Comparison of ENCODE assay signal across 26 cellular contexts in genomic region chr19:46693760-46694159, GRCh38. TPM values are rescaled to one million over a fixed set of nuclear protein-coding genes. Genes with fewer than 3 reads are reported as not detected.
"Had no signal": no experiment of that assay in that cellular context is flagged by ENCODE, and none has a peak within 500 bp of the region (broad histone marks: within the 10 kb centered on the region; RNA-seq: fewer than 3 reads in every experiment).

No MANE protein-coding gene starts in this region.

- DNase-seq: activated CD4-positive, alpha-beta T cell treated with anti-CD3 and anti-CD28 coated beads for 48 hours; activated CD4-positive, alpha-beta T cell treated with anti-CD3 and anti-CD28 coated beads, Interleukin-2, amount 50 U/mL, for 48 hours; activated T-cell treated with anti-CD3 and anti-CD28 coated beads for 4 hours; aorta; caudate nucleus; colonic mucosa; Karpas-422; MM.1S; NCI-H1105; NCI-H1436; NCI-H1694 treated with DMSO at 0.1 percent for 48 hours; NCI-H2029 treated with DMSO at 0.1 percent for 48 hours; NCI-H510A treated with DMSO at 0.1 percent for 48 hours; NCI-H69; NK-92 treated with Interleukin-12 subunit alpha and Interleukin-12 subunit beta, amount 100 ng/mL, for 24 hours; OCI-M1; Right ventricle myocardium superior; RPMI8226; SJCRH30 had no signal

- H3K4me1 ChIP-seq: breast epithelium, colonic mucosa, SJCRH30 had no signal

- ATAC-seq: activated CD4-positive, CD25-positive, alpha-beta regulatory T cell treated with anti-CD3 and anti-CD28 coated beads, Interleukin-2, amount 50 U/mL, for 24 hours; activated naive CD4-positive, alpha-beta T cell treated with anti-CD3 and anti-CD28 coated beads, Interleukin-2, amount 50 U/mL, for 72 hours; Panc1 had no signal

- H3K27ac ChIP-seq: colonic mucosa, SJCRH30 had no signal

- H3K27ac Mint-ChIP-seq: T-helper 1 cell treated with Interleukin-12 subunit alpha and Interleukin-12 subunit beta and Interleukin-4 antibody, amounts not matched to agents 30 μg/mL and 1 μg/mL, for 36 hours had no signal

- H3K4me3 Mint-ChIP-seq: T-helper 1 cell treated with Interleukin-12 subunit alpha and Interleukin-12 subunit beta and Interleukin-4 antibody, amounts not matched to agents 30 μg/mL and 1 μg/mL, for 36 hours had no signal

- H3K27me3 ChIP-seq: breast epithelium, colonic mucosa, SJCRH30 had no signal

- H3K9me3 Mint-ChIP-seq: activated naive CD4-positive, alpha-beta T cell treated with anti-CD3 and anti-CD28 coated beads, Interleukin-2, amount 50 U/mL, for 72 hours; T-helper 1 cell treated with Interleukin-12 subunit alpha and Interleukin-12 subunit beta and Interleukin-4 antibody, amounts not matched to agents 30 μg/mL and 1 μg/mL, for 36 hours had no signal

- H3K4me3 ChIP-seq: breast epithelium, colonic mucosa, SJCRH30 had no signal

- H3K9me3 ChIP-seq: breast epithelium, colonic mucosa, SJCRH30 had no signal

RNA-seq across cellular contexts. Expression of gene GNG8, which starts 57.8 kb away (rescaled TPM):
- total RNA-seq: breast epithelium, cerebellum, colonic mucosa, Right ventricle myocardium superior, SJCRH30 had no signal
- polyA plus RNA-seq: adipose tissue, aorta had no signal
